ENCODE assay signal across 9 cellular contexts in the genomic region with DNA sequence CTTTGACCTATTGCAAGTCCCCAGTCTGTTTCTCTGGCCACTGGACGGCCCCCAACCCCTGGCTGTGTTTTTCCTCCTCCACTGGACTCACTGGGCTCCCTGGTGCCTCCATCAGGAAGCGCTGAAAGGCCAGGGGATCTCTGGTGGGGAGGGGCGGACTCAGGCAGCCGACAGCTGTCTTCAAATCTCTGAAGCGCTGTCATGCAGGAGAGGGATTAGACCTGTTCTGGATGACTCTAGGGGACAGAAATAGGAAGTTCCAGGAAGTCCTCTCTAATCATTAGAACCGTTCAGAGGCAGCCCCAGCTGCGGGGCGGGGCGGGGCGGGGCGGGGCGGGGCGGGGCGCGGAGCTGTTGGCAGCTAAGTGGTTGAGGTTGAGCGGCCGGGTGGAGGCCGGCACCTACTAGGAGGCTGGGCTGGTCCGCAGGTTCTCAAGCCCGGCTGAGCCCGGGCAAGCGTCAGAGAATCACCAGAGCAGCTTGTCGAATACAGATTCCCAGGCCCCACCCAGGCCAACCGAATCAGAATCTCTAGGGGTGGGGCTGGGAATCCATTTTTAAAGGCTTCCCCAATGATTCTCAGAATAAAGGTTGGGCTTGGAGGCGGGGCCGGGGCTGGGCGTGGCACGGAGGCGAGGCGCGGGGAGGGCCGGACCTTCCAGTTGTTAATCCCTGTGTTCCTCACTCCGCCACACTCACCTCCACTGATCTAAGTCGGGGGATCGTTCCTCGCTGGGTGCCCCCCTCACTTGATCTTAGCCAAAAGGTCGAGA. TPM values are rescaled to one million over a fixed set of nuclear protein-coding genes. Genes with fewer than 3 reads are reported as not detected.
DNase-seq lines count a peak whose midpoint lies in the region; ATAC-seq and TF ChIP-seq lines count a peak whose summit lies in the region.
"Had no signal": no experiment of that assay in that cellular context is flagged by ENCODE, and none has a peak within 500 bp of the region (broad histone marks: within the 10 kb centered on the region; RNA-seq: fewer than 3 reads in every experiment).

No MANE protein-coding gene starts in this region.

- 5 to 10% (median 6%) methylated on average over 22 to 37 of the region's 37 CpGs for WGBS in ovary, 3 donors

- TF ChIP-seq POLR2A in ovary (IDR thresholded peaks at IDR 0.05) = no peak
- peak; percentile 38 to 44 for TF ChIP-seq POLR2A in uterus (IDR thresholded peaks at IDR 0.05)

- no peak for TF ChIP-seq EP300 in ovary (IDR thresholded peaks at IDR 0.05)

- no peaks in the 10 kb centered on the region for H3K36me3 ChIP-seq in ovary
- no peaks in the 10 kb centered on the region for H3K36me3 ChIP-seq in uterus

- H3K9me3 ChIP-seq in ovary (no peaks in the 10 kb centered on the region), uterus (no peaks in the 10 kb centered on the region)

- H3K27me3 ChIP-seq in ovary (no peaks in the 10 kb centered on the region), uterus (no peaks in the 10 kb centered on the region)

- H3K4me1 ChIP-seq in ovary (ENCODE audit: insufficient read depth) = no peaks in the 10 kb centered on the region
- H3K4me1 ChIP-seq in uterus = peaks cover 6 to 15% of the 10 kb centered on the region in 2 donors

- intact Hi-C loops in ovary (cut with DNase I) (loop anchor here in 1 of 4 donors (2.0 kb wide), 1 partner anchor 32 kb away; no protein-coding TSS in a partner anchor), uterus (cut with DNase I; ENCODE audit: low total_unique reads) (no loop called here)

- H3K27ac ChIP-seq in ovary = no peak overlapping the region
- peak overlapping the region; percentile 71 to 97 for H3K27ac ChIP-seq in uterus

- H3K4me3 ChIP-seq in ovary (peak overlapping the region; percentile 21), uterus (peak overlapping the region; percentile 4 to 18)

- DNase-seq in CMK (ENCODE audit: low read depth) = peak; percentile 69
- DNase-seq in HUDEP-2 (lab: John Stamatoyannopoulos, UW; ENCODE audit: unreplicated experiment in 76 of 76) = peak in 75 of 76 experiments; percentile 19 to 93 (median 73)
- peak; percentile 97 for DNase-seq in OCI-M1 (lab: John Stamatoyannopoulos, UW)
- peak; percentile 15 to 37 for DNase-seq in activated T-helper 1 cell treated with anti-CD3 and anti-CD28 coated beads, Interleukin-2, amount 50 U/mL, for 16 hours (ENCODE audit: low read depth in 1 of 2, low spot score in 1 of 2)
- DNase-seq in germinal center (ENCODE audit: low spot score) = peak; percentile 85
- peak in 4 of 5 donors; percentile 47 to 69 (median 64) for DNase-seq in ovary
- DNase-seq in uterus = peak; percentile 85 to 90

- ATAC-seq in GM19463 (IDR thresholded peaks at IDR 0.05; ENCODE audit: unreplicated experiment) = peak; percentile 65

- TF ChIP-seq CTCF in ovary (IDR thresholded peaks at IDR 0.05) (no peak), uterus (IDR thresholded peaks at IDR 0.05) (peak in 2 of 4 experiments; percentile 6 to 9)

RNA-seq across cellular contexts. Expression of a gene that starts 11.4 kb away (rescaled TPM):
- total RNA-seq in ovary = 10 to 100 TPM; 21.7 to 38.2 (median 29.0) TPM
- polyA plus RNA-seq in ovary = 10 to 100 TPM in 1 of 2 donors, 1 to 10 TPM in 1; 4.7 to 17.5 TPM
- 10 to 100 TPM; 14.4 to 80.2 (median 43.7) TPM for total RNA-seq in uterus

RNA-seq across cellular contexts. Expression of a gene that starts 26.5 kb away (rescaled TPM):
- 100 to 1,000 TPM; 205 to 767 (median 274) TPM for total RNA-seq in ovary
- 100 to 1,000 TPM; 270 to 783 TPM for polyA plus RNA-seq in ovary
- 1,000 to 10,000 TPM in 3 of 4 donors, 100 to 1,000 TPM in 1; 913 to 2,516 (median 1,349) TPM for total RNA-seq in uterus

RNA-seq across cellular contexts. Expression of a gene that starts 58.5 kb away (rescaled TPM):
- total RNA-seq in ovary (10 to 100 TPM in 4 of 7 donors, 1 to 10 TPM in 3; 6.2 to 19.6 (median 11.3) TPM), uterus (10 to 100 TPM; 25.1 to 86.1 (median 58.5) TPM)
- 10 to 100 TPM in 1 of 2 donors, 1 to 10 TPM in 1; 3.4 to 17.3 TPM for polyA plus RNA-seq in ovary

RNA-seq across cellular contexts. Expression of a gene that starts 58.9 kb away (rescaled TPM):
- total RNA-seq in ovary (under 1 TPM in 4 of 7 donors, not detected in 3; 0.15 to 0.97 (median 0.24) TPM), uterus (1 to 10 TPM in 1 of 4 donors, under 1 TPM in 1, not detected in 2; 0.30 to 3.9 TPM)
- polyA plus RNA-seq in ovary = under 1 TPM in 1 of 2 donors, not detected in 1; 0.02 TPM
- total RNA-seq: T-helper 2 cell treated with Interferon-gamma antibody and Interleukin-4, amounts not matched to agents 100 ng/mL and 5 ng/mL, for 36 hours had no signal

Comparison
In these comparisons a context has a peak if more than half of its experiments do, and no peak if none do; other contexts are left out.
1. DNase-seq: peak in every context shown above with its lines; median percentile 97 in OCI-M1; 88 in uterus; 85 in germinal center; 73 in HUDEP-2; 69 in CMK; 64 in ovary; 26 in activated T-helper 1 cell treated with anti-CD3 and anti-CD28 coated beads, Interleukin-2, amount 50 U/mL, for 16 hours.
2. H3K27ac ChIP-seq: peak in uterus (2 of 2); none in ovary (0 of 2).